In genomic region chr5:7087719-7088297, GRCh38 we compare ENCODE assay signal across 19 cellular contexts.
DNase-seq lines count a peak whose midpoint lies in the region; ATAC-seq and TF ChIP-seq lines count a peak whose summit lies in the region.
"Had no signal": no experiment of that assay in that cellular context is flagged by ENCODE, and none has a peak within 500 bp of the region (broad histone marks: within the 10 kb centered on the region; RNA-seq: fewer than 3 reads in every experiment).

No MANE protein-coding gene starts in this region.

- no peaks in the 10 kb centered on the region for H3K79me2 ChIP-seq in H9 (ENCODE audit: insufficient read depth, low read length)

- no peak overlapping the region for H3K4me3 Mint-ChIP-seq in H9
- H3K4me3 Mint-ChIP-seq in MCF 10A (ENCODE audit: unreplicated experiment), result no peak overlapping the region
- H3K4me3 Mint-ChIP-seq in activated T-cell treated with anti-CD3 and anti-CD28 coated beads, Interleukin-2, amount 50 U/mL, for 4 hours, result no peak overlapping the region
- H3K4me3 Mint-ChIP-seq: CD14-positive monocyte had no signal

- TF ChIP-seq CTCF in H9 (conservative IDR thresholded peaks at IDR 0.05) (peak; percentile 42; the same call in 2 of the 3 replicates), WERI-Rb-1 (IDR thresholded peaks at IDR 0.05; ENCODE audit: low read depth, low read length) (peak; percentile 41), ascending aorta (IDR thresholded peaks at IDR 0.05) (no peak), MCF 10A (IDR thresholded peaks at IDR 0.05; ENCODE audit: unreplicated experiment) (no peak)

- no peak overlapping the region for H3K56ac ChIP-seq in H9 (ENCODE audit: insufficient read length, low read depth, low read length)

- H3K36me3 ChIP-seq in WERI-Rb-1, result no peaks in the 10 kb centered on the region
- H3K36me3 ChIP-seq in ascending aorta, result no peaks in the 10 kb centered on the region
- H3K36me3 ChIP-seq: SJCRH30 had no signal

- peak; percentile 39 for ATAC-seq in left colon
- ATAC-seq in activated T-cell treated with anti-CD3 and anti-CD28 coated beads, Interleukin-2, amount 50 U/mL, for 4 hours, result no peak
- ATAC-seq: Panc1 had no signal

- WGBS in H9 (ENCODE audit: extremely low coverage, insufficient read length, low lambda C conversion rate), result no CpG with 5 or more reads among the region's 6 CpGs

- CTCF ChIA-PET in MCF 10A (lab: Yijun Ruan, JAX), result no interaction called here

- H3K23ac ChIP-seq in H9 (ENCODE audit: insufficient read length, low read depth, low read length), result no peak overlapping the region

- peaks cover 3% of the 10 kb centered on the region; the same call in 1 of the 2 replicates for H3K4me1 ChIP-seq in H9 (ENCODE audit: insufficient read depth, low read length)
- no peaks in the 10 kb centered on the region for H3K4me1 ChIP-seq in ascending aorta
- H3K4me1 ChIP-seq: SJCRH30 had no signal

- POLR2A ChIA-PET in MCF 10A (lab: Yijun Ruan, JAX), result no interaction called here

- no peak overlapping the region for H2BK120ac ChIP-seq in H9 (ENCODE audit: low read depth, low read length, poor library complexity, severe bottlenecking)

- no peak overlapping the region for H2BK20ac ChIP-seq in H9 (ENCODE audit: low read depth, low read length, poor library complexity, severe bottlenecking)

- H4K5ac ChIP-seq in H9 (ENCODE audit: insufficient read length, low read depth, low read length), result no peak overlapping the region

- no peaks in the 10 kb centered on the region for H4K20me1 ChIP-seq in H9 (ENCODE audit: control insufficient read depth, insufficient read depth, insufficient read length)

- no peak overlapping the region for H4K91ac ChIP-seq in H9 (ENCODE audit: insufficient read length, low read depth, low read length)

- H3K27ac ChIP-seq in H9 (ENCODE audit: insufficient read length, low read depth, low read length) (no peak overlapping the region), WERI-Rb-1 (no peak overlapping the region), ascending aorta (no peak overlapping the region)
- H3K27ac ChIP-seq: 22Rv1, KMS-11, SJCRH30 had no signal

- no peak overlapping the region for H3K4ac ChIP-seq in H9 (ENCODE audit: low read depth, low read length)

- H3T11ph ChIP-seq in H9 (ENCODE audit: low read length), result no peak overlapping the region

- no peak overlapping the region for H3K14ac ChIP-seq in H9 (ENCODE audit: insufficient read depth, low read length)

- no peak overlapping the region for H3K9ac ChIP-seq in H9 (ENCODE audit: extremely low read depth, insufficient read length, low read length)
- H3K9ac ChIP-seq: KMS-11 had no signal

- H3K9me3 ChIP-seq in H9 (ENCODE audit: control insufficient read depth, low read depth, low read length), result no peaks in the 10 kb centered on the region
- no peaks in the 10 kb centered on the region for H3K9me3 ChIP-seq in WERI-Rb-1 (ENCODE audit: severe bottlenecking)
- H3K9me3 ChIP-seq in ascending aorta, result no peaks in the 10 kb centered on the region
- H3K9me3 ChIP-seq: SJCRH30 had no signal

- H3K23me2 ChIP-seq in H9 (ENCODE audit: insufficient read length, low read depth, low read length, poor library complexity, severe bottlenecking), result no peaks in the 10 kb centered on the region

- H3K36me3 Mint-ChIP-seq in H9 (ENCODE audit: insufficient read depth in 1 of 3, low read depth in 3 of 3), result peaks cover 0 to 5% (median 3%) of the 10 kb centered on the region in 3 experiments; a peak in 2 of 7 replicates
- H3K36me3 Mint-ChIP-seq in MCF 10A (ENCODE audit: insufficient read depth, unreplicated experiment), result no peaks in the 10 kb centered on the region
- H3K36me3 Mint-ChIP-seq in activated T-cell treated with anti-CD3 and anti-CD28 coated beads, Interleukin-2, amount 50 U/mL, for 4 hours (ENCODE audit: insufficient read depth), result no peaks in the 10 kb centered on the region
- H3K36me3 Mint-ChIP-seq: CD14-positive monocyte had no signal

- intact Hi-C loops in left colon (cut with DNase I, micrococcal nuclease) (no loop called here), ascending aorta (cut with DNase I) (no loop called here), MCF 10A (cut with micrococcal nuclease) (no loop called here)

- no peak overlapping the region for H2BK12ac ChIP-seq in H9 (ENCODE audit: insufficient read length, low read depth, low read length)

- no peak overlapping the region for H2BK5ac ChIP-seq in H9 (ENCODE audit: insufficient read length, low read length)

- no peak overlapping the region for H3K18ac ChIP-seq in H9 (ENCODE audit: insufficient read length, low read depth, low read length)

- no peak overlapping the region for H3K4me3 ChIP-seq in WERI-Rb-1 (ENCODE audit: low read depth, low read length)
- H3K4me3 ChIP-seq in ascending aorta, result no peak overlapping the region
- H3K4me3 ChIP-seq: SJCRH30 had no signal

- H3K4me2 ChIP-seq in H9 (ENCODE audit: insufficient read depth, insufficient read length, low read length), result no peak overlapping the region
- H3K4me2 ChIP-seq: KMS-11 had no signal

- H3K4me1 Mint-ChIP-seq in H9 (peaks cover 11 to 17% of the 10 kb centered on the region in 2 experiments), MCF 10A (ENCODE audit: insufficient read depth, unreplicated experiment) (no peaks in the 10 kb centered on the region)
- H3K4me1 Mint-ChIP-seq in activated T-cell treated with anti-CD3 and anti-CD28 coated beads, Interleukin-2, amount 50 U/mL, for 4 hours (ENCODE audit: low read depth), result no peaks in the 10 kb centered on the region
- H3K4me1 Mint-ChIP-seq: CD14-positive monocyte had no signal

- H3K27me3 ChIP-seq in H9 (ENCODE audit: insufficient read depth, low read length) (0 out of 2 replicates have a peak, but pooled peaks cover 3% of the 10 kb centered on the region), WERI-Rb-1 (ENCODE audit: insufficient read depth, low read depth, severe bottlenecking) (no peaks in the 10 kb centered on the region), ascending aorta (no peaks in the 10 kb centered on the region)
- H3K27me3 ChIP-seq: SJCRH30 had no signal

- H3K9me3 Mint-ChIP-seq in H9 (peaks cover 2 to 4% of the 10 kb centered on the region in 2 experiments; a peak in 4 of 5 replicates), MCF 10A (ENCODE audit: unreplicated experiment) (peaks cover 17% of the 10 kb centered on the region)
- no peaks in the 10 kb centered on the region for H3K9me3 Mint-ChIP-seq in activated T-cell treated with anti-CD3 and anti-CD28 coated beads, Interleukin-2, amount 50 U/mL, for 4 hours

- H3K27ac Mint-ChIP-seq in H9 (no peak overlapping the region; a peak in 1 of 7 replicates), MCF 10A (ENCODE audit: low read depth, unreplicated experiment) (no peak overlapping the region)

- H2BK15ac ChIP-seq in H9 (ENCODE audit: low read depth, low read length), result no peak overlapping the region

- peak; percentile 42 for DNase-seq in DMS 273 (lab: John Stamatoyannopoulos, UW; ENCODE audit: unreplicated experiment)
- DNase-seq in DMS 273 treated with DMSO at 0.1 percent for 48 hours (lab: John Stamatoyannopoulos, UW), result no peak
- DNase-seq in H9, result peak; percentile 67
- no peak for DNase-seq in WERI-Rb-1
- DNase-seq in left colon, result peak in 1 of 2 donors; percentile 18
- DNase-seq in ascending aorta (ENCODE audit: low spot score in 2 of 2), result no peak
- DNase-seq in MCF 10A (ENCODE audit: unreplicated experiment), result no peak
- DNase-seq in activated T-cell treated with anti-CD3 and anti-CD28 coated beads, Interleukin-2, amount 50 U/mL, for 4 hours, result no peak
- DNase-seq: AML-193, GDM1, GOT3, NCI-H1092, NCI-H1436 treated with DMSO at 0.1 percent for 48 hours, NCI-H2029, SJCRH30 had no signal

- BruUV-seq in MCF 10A (replicated peaks; lab: Mats Ljungman, UMichigan), result no TSS peak

- no peaks in the 10 kb centered on the region for H3K79me1 ChIP-seq in H9 (ENCODE audit: insufficient read depth, low read depth, low read length, poor library complexity, severe bottlenecking)

- H4K8ac ChIP-seq in H9 (replicated peaks; ENCODE audit: insufficient read length, low read depth, low read length), result no peak overlapping the region

- H2AK5ac ChIP-seq in H9 (ENCODE audit: insufficient read length, low read length), result no peak overlapping the region

- peaks cover 5% of the 10 kb centered on the region; the same call in 1 of the 2 replicates for H3K27me3 Mint-ChIP-seq in H9 (ENCODE audit: low read depth)
- no peaks in the 10 kb centered on the region for H3K27me3 Mint-ChIP-seq in MCF 10A (ENCODE audit: insufficient read depth, unreplicated experiment)
- no peaks in the 10 kb centered on the region for H3K27me3 Mint-ChIP-seq in activated T-cell treated with anti-CD3 and anti-CD28 coated beads, Interleukin-2, amount 50 U/mL, for 4 hours (ENCODE audit: low read depth)

- no peak overlapping the region for H2AFZ ChIP-seq in H9 (ENCODE audit: low read length)

Comparison
In these comparisons a context has a peak if more than half of its experiments do, and no peak if none do; other contexts are left out.
1. DNase-seq: peak in DMS 273 (single experiment) and H9 (single experiment); none in DMS 273 treated with DMSO at 0.1 percent for 48 hours (single experiment), WERI-Rb-1 (single experiment), ascending aorta (0 of 2), MCF 10A (single experiment) and activated T-cell treated with anti-CD3 and anti-CD28 coated beads, Interleukin-2, amount 50 U/mL, for 4 hours (single experiment).
2. CTCF ChIP-seq: peak in H9 (single experiment) and WERI-Rb-1 (single experiment); none in ascending aorta (0 of 3) and MCF 10A (single experiment).